In the genomic region with DNA sequence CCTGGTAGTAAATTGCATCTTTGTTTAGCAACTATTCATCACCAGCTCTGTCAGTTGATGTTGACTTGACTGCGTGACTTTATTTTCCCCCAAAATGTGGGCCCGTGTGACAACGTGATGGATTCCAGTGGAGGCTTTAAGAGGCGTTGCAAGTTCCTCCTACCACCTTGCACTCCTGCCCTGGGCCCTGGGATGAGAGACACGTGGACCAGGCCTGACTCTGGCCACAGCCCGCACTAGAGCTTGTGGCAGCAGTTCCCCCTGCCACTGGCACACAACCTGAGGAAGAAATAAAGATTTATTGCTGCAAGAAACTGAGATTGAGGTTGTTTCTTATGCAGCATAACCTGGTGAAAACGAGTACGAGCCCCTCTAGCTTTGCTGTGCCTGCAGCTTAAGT, we compare ENCODE assay signal across 1 cellular context.
TF ChIP-seq lines count a peak whose summit lies in the region.

No MANE protein-coding gene starts in this region.

TF ChIP-seq in SK-N-SH, 30 proteins besides CTCF, POLR2A, EP300 and RAD21:
- TF ChIP-seq EZH2phosphoT487 (IDR thresholded peaks at IDR 0.05; ENCODE audit: borderline replicate concordance, low read depth) (no peak), TAF1 (IDR thresholded peaks at IDR 0.05; ENCODE audit: borderline replicate concordance, low read depth, low read length) (no peak), FOXJ3 (CRISPR knock-in tag; IDR thresholded peaks at IDR 0.05) (no peak), NFIC (IDR thresholded peaks at IDR 0.05; ENCODE audit: borderline replicate concordance) (no peak), MEF2A (IDR thresholded peaks at IDR 0.05; ENCODE audit: borderline replicate concordance, low read depth) (no peak), RCOR1 (IDR thresholded peaks at IDR 0.05; ENCODE audit: low read length) (no peak), MXI1 (IDR thresholded peaks at IDR 0.05; ENCODE audit: low read depth, low read length) (no peak), CHD2 (IDR thresholded peaks at IDR 0.05; ENCODE audit: low read length, partially characterized antibody) (no peak), FOXM1 (IDR thresholded peaks at IDR 0.05; ENCODE audit: low read depth) (no peak), FOSL2 (IDR thresholded peaks at IDR 0.05; ENCODE audit: borderline replicate concordance, low read depth) (no peak), JUND (IDR thresholded peaks at IDR 0.05) (no peak), RXRA (IDR thresholded peaks at IDR 0.05; ENCODE audit: borderline replicate concordance, low read depth) (no peak), SMC3 (IDR thresholded peaks at IDR 0.05; ENCODE audit: low read depth, low read length) (no peak), RFX5 (IDR thresholded peaks at IDR 0.05; ENCODE audit: low read length) (no peak)
- TF ChIP-seq, protein P1, sequence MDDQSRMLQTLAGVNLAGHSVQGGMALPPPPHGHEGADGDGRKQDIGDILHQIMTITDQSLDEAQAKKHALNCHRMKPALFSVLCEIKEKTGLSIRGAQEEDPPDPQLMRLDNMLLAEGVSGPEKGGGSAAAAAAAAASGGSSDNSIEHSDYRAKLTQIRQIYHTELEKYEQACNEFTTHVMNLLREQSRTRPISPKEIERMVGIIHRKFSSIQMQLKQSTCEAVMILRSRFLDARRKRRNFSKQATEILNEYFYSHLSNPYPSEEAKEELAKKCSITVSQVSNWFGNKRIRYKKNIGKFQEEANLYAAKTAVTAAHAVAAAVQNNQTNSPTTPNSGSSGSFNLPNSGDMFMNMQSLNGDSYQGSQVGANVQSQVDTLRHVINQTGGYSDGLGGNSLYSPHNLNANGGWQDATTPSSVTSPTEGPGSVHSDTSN (IDR thresholded peaks at IDR 0.05), result no peak
- TF ChIP-seq, protein P2, sequence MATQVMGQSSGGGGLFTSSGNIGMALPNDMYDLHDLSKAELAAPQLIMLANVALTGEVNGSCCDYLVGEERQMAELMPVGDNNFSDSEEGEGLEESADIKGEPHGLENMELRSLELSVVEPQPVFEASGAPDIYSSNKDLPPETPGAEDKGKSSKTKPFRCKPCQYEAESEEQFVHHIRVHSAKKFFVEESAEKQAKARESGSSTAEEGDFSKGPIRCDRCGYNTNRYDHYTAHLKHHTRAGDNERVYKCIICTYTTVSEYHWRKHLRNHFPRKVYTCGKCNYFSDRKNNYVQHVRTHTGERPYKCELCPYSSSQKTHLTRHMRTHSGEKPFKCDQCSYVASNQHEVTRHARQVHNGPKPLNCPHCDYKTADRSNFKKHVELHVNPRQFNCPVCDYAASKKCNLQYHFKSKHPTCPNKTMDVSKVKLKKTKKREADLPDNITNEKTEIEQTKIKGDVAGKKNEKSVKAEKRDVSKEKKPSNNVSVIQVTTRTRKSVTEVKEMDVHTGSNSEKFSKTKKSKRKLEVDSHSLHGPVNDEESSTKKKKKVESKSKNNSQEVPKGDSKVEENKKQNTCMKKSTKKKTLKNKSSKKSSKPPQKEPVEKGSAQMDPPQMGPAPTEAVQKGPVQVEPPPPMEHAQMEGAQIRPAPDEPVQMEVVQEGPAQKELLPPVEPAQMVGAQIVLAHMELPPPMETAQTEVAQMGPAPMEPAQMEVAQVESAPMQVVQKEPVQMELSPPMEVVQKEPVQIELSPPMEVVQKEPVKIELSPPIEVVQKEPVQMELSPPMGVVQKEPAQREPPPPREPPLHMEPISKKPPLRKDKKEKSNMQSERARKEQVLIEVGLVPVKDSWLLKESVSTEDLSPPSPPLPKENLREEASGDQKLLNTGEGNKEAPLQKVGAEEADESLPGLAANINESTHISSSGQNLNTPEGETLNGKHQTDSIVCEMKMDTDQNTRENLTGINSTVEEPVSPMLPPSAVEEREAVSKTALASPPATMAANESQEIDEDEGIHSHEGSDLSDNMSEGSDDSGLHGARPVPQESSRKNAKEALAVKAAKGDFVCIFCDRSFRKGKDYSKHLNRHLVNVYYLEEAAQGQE (IDR thresholded peaks at IDR 0.05; ENCODE audit: low read depth, low read length), result no peak
- TF ChIP-seq, protein P3, sequence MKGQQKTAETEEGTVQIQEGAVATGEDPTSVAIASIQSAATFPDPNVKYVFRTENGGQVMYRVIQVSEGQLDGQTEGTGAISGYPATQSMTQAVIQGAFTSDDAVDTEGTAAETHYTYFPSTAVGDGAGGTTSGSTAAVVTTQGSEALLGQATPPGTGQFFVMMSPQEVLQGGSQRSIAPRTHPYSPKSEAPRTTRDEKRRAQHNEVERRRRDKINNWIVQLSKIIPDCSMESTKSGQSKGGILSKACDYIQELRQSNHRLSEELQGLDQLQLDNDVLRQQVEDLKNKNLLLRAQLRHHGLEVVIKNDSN (IDR thresholded peaks at IDR 0.05; ENCODE audit: borderline replicate concordance, low read depth), result no peak
- TF ChIP-seq, protein P4, sequence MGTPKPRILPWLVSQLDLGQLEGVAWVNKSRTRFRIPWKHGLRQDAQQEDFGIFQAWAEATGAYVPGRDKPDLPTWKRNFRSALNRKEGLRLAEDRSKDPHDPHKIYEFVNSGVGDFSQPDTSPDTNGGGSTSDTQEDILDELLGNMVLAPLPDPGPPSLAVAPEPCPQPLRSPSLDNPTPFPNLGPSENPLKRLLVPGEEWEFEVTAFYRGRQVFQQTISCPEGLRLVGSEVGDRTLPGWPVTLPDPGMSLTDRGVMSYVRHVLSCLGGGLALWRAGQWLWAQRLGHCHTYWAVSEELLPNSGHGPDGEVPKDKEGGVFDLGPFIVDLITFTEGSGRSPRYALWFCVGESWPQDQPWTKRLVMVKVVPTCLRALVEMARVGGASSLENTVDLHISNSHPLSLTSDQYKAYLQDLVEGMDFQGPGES (IDR thresholded peaks at IDR 0.05; ENCODE audit: low read depth, low read length), result no peak
- TF ChIP-seq, protein P5, sequence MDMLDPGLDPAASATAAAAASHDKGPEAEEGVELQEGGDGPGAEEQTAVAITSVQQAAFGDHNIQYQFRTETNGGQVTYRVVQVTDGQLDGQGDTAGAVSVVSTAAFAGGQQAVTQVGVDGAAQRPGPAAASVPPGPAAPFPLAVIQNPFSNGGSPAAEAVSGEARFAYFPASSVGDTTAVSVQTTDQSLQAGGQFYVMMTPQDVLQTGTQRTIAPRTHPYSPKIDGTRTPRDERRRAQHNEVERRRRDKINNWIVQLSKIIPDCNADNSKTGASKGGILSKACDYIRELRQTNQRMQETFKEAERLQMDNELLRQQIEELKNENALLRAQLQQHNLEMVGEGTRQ (IDR thresholded peaks at IDR 0.05; ENCODE audit: borderline replicate concordance, low read depth, low read length), result no peak
